11 cellular contexts compared by ENCODE assay signal in genomic region chr3:133037440-133037839, GRCh38. TPM values are rescaled to one million over a fixed set of nuclear protein-coding genes. Genes with fewer than 3 reads are reported as not detected.
DNase-seq lines count a peak whose midpoint lies in the region; ATAC-seq and TF ChIP-seq lines count a peak whose summit lies in the region.
"Had no signal": no experiment of that assay in that cellular context is flagged by ENCODE, and none has a peak within 500 bp of the region (broad histone marks: within the 10 kb centered on the region; RNA-seq: fewer than 3 reads in every experiment).

No MANE protein-coding gene starts in this region.

- H3K27me3 Mint-ChIP-seq in activated T-helper 2 cell treated with anti-CD3 and anti-CD28 coated beads, Interferon-gamma antibody, Interleukin-2, Interleukin-4, amounts not matched to agents 10 μg/mL and 5 μg/mL and 100 μg/mL, durations not matched to agents 14 hours and 24 hours and 36 hours (ENCODE audit: low read depth), result peaks cover 47% of the 10 kb centered on the region
- peaks cover 20% of the 10 kb centered on the region for H3K27me3 Mint-ChIP-seq in memory B cell
- peaks cover 40% of the 10 kb centered on the region for H3K27me3 Mint-ChIP-seq in activated T-cell treated with anti-CD3 and anti-CD28 coated beads, Interleukin-2, amount 50 U/mL, for 4 hours (ENCODE audit: low read depth)

- H3K4me1 ChIP-seq in cardiac muscle cell (ENCODE audit: low read depth), result peaks cover 5% of the 10 kb centered on the region
- H3K4me1 ChIP-seq in upper lobe of right lung, result no peaks in the 10 kb centered on the region

- no peak overlapping the region for H3K27ac Mint-ChIP-seq in activated T-helper 2 cell treated with anti-CD3 and anti-CD28 coated beads, Interferon-gamma antibody, Interleukin-2, Interleukin-4, amounts not matched to agents 10 μg/mL and 5 μg/mL and 100 μg/mL, durations not matched to agents 14 hours and 24 hours and 36 hours
- H3K27ac Mint-ChIP-seq in memory B cell, result no peak overlapping the region
- H3K27ac Mint-ChIP-seq: CD4-positive, CD25-positive, alpha-beta regulatory T cell had no signal

- H3K4me3 Mint-ChIP-seq in activated T-helper 2 cell treated with anti-CD3 and anti-CD28 coated beads, Interferon-gamma antibody, Interleukin-2, Interleukin-4, amounts not matched to agents 10 μg/mL and 5 μg/mL and 100 μg/mL, durations not matched to agents 14 hours and 24 hours and 36 hours (ENCODE audit: low read depth), result peak overlapping the region; percentile 41
- peak overlapping the region; percentile 30 for H3K4me3 Mint-ChIP-seq in memory B cell
- H3K4me3 Mint-ChIP-seq in activated T-cell treated with anti-CD3 and anti-CD28 coated beads, Interleukin-2, amount 50 U/mL, for 4 hours, result no peak overlapping the region

- H3K4me1 Mint-ChIP-seq in activated T-helper 2 cell treated with anti-CD3 and anti-CD28 coated beads, Interferon-gamma antibody, Interleukin-2, Interleukin-4, amounts not matched to agents 10 μg/mL and 5 μg/mL and 100 μg/mL, durations not matched to agents 14 hours and 24 hours and 36 hours (ENCODE audit: low read depth), result peaks cover 2% of the 10 kb centered on the region
- H3K4me1 Mint-ChIP-seq in memory B cell, result peaks cover 4% of the 10 kb centered on the region
- H3K4me1 Mint-ChIP-seq in activated T-cell treated with anti-CD3 and anti-CD28 coated beads, Interleukin-2, amount 50 U/mL, for 4 hours (ENCODE audit: low read depth), result peaks cover 3% of the 10 kb centered on the region

- H3K36me3 Mint-ChIP-seq in activated T-helper 2 cell treated with anti-CD3 and anti-CD28 coated beads, Interferon-gamma antibody, Interleukin-2, Interleukin-4, amounts not matched to agents 10 μg/mL and 5 μg/mL and 100 μg/mL, durations not matched to agents 14 hours and 24 hours and 36 hours (ENCODE audit: low read depth), result no peaks in the 10 kb centered on the region
- H3K36me3 Mint-ChIP-seq in memory B cell, result no peaks in the 10 kb centered on the region
- H3K36me3 Mint-ChIP-seq in activated T-cell treated with anti-CD3 and anti-CD28 coated beads, Interleukin-2, amount 50 U/mL, for 4 hours (ENCODE audit: insufficient read depth), result no peaks in the 10 kb centered on the region
- H3K36me3 Mint-ChIP-seq: CD4-positive, CD25-positive, alpha-beta regulatory T cell had no signal

- no peak overlapping the region for H3K27ac ChIP-seq in cardiac muscle cell
- H3K27ac ChIP-seq in upper lobe of right lung, result peak overlapping the region; percentile 56
- H3K27ac ChIP-seq: SK-N-MC had no signal

- H3K36me3 ChIP-seq in cardiac muscle cell, result no peaks in the 10 kb centered on the region
- H3K36me3 ChIP-seq in upper lobe of right lung, result no peaks in the 10 kb centered on the region

- ATAC-seq in left cardiac atrium (no peak), memory B cell (ENCODE audit: low read depth) (no peak), upper lobe of right lung (peak; percentile 55)
- no peak for ATAC-seq in activated T-cell treated with anti-CD3 and anti-CD28 coated beads, Interleukin-2, amount 50 U/mL, for 4 hours

- H3K9me3 Mint-ChIP-seq in activated T-helper 2 cell treated with anti-CD3 and anti-CD28 coated beads, Interferon-gamma antibody, Interleukin-2, Interleukin-4, amounts not matched to agents 10 μg/mL and 5 μg/mL and 100 μg/mL, durations not matched to agents 14 hours and 24 hours and 36 hours, result no peaks in the 10 kb centered on the region
- no peaks in the 10 kb centered on the region for H3K9me3 Mint-ChIP-seq in memory B cell
- H3K9me3 Mint-ChIP-seq in activated T-cell treated with anti-CD3 and anti-CD28 coated beads, Interleukin-2, amount 50 U/mL, for 4 hours, result no peaks in the 10 kb centered on the region

- DNase-seq in cardiac muscle cell (ENCODE audit: low read depth in 1 of 2, low spot score in 1 of 2) (no peak), left cardiac atrium (no peak), memory B cell (ENCODE audit: low spot score in 2 of 2) (no peak), upper lobe of right lung (peak; percentile 86), AG08396 (ENCODE audit: low spot score) (no peak)
- DNase-seq in activated T-helper 2 cell treated with anti-CD3 and anti-CD28 coated beads, Interferon-gamma antibody, Interleukin-2, Interleukin-4, amounts not matched to agents 10 μg/mL and 5 μg/mL and 100 μg/mL, durations not matched to agents 14 hours and 24 hours and 36 hours (ENCODE audit: low spot score), result no peak
- DNase-seq in activated T-cell treated with anti-CD3 and anti-CD28 coated beads, Interleukin-2, amount 50 U/mL, for 4 hours, result no peak
- DNase-seq in effector CD8-positive, alpha-beta T cell (lab: John Stamatoyannopoulos, UW), result no peak
- DNase-seq: amniotic stem cell had no signal

- H3K4me3 ChIP-seq in cardiac muscle cell (peak overlapping the region; percentile 38), upper lobe of right lung (peak overlapping the region; percentile 74)

- TF ChIP-seq CTCF in cardiac muscle cell (IDR thresholded peaks at IDR 0.05; ENCODE audit: low read depth, low read length) (no peak), upper lobe of right lung (IDR thresholded peaks at IDR 0.05) (no peak)

- peaks cover 43% of the 10 kb centered on the region for H3K27me3 ChIP-seq in cardiac muscle cell
- peaks cover 3% of the 10 kb centered on the region for H3K27me3 ChIP-seq in upper lobe of right lung

- intact Hi-C loops in left cardiac atrium (cut with DNase I), result loop anchor here in 1 of 2 donors (10.0 kb wide), 1 partner anchor 303 kb away; no protein-coding TSS in a partner anchor
- intact Hi-C loops in activated T-helper 2 cell treated with anti-CD3 and anti-CD28 coated beads, Interferon-gamma antibody, Interleukin-2, Interleukin-4, amounts not matched to agents 10 μg/mL and 5 μg/mL and 100 μg/mL, durations not matched to agents 14 hours and 24 hours and 36 hours (cut with micrococcal nuclease), result no loop called here
- intact Hi-C loops in upper lobe of right lung (cut with DNase I), result no loop called here

- H3K9me3 ChIP-seq in cardiac muscle cell (ENCODE audit: low read depth) (no peaks in the 10 kb centered on the region), upper lobe of right lung (no peaks in the 10 kb centered on the region)

RNA-seq across cellular contexts. Expression of gene TMEM108, which starts 0.8 kb away (rescaled TPM):
- total RNA-seq in cardiac muscle cell (0.49 and 1.6 TPM in 2 replicates), left cardiac atrium (1 to 10 TPM; 7.7 TPM), upper lobe of right lung (15.4 TPM)
- polyA plus RNA-seq in cardiac muscle cell, result 0.06 and 1.0 TPM in 2 replicates
- total RNA-seq in activated T-helper 2 cell treated with anti-CD3 and anti-CD28 coated beads, Interferon-gamma antibody, Interleukin-2, Interleukin-4, amounts not matched to agents 10 μg/mL and 5 μg/mL and 100 μg/mL, durations not matched to agents 14 hours and 24 hours and 36 hours, result 0.07 TPM in 1 of 2 replicates, not detected in the other
- total RNA-seq in activated T-cell treated with anti-CD3 and anti-CD28 coated beads, Interleukin-2, amount 50 U/mL, for 4 hours, result not detected
- total RNA-seq: CD4-positive, CD25-positive, alpha-beta regulatory T cell had no signal
